Comparison of ENCODE assay signal across 18 cellular contexts in the genomic region with DNA sequence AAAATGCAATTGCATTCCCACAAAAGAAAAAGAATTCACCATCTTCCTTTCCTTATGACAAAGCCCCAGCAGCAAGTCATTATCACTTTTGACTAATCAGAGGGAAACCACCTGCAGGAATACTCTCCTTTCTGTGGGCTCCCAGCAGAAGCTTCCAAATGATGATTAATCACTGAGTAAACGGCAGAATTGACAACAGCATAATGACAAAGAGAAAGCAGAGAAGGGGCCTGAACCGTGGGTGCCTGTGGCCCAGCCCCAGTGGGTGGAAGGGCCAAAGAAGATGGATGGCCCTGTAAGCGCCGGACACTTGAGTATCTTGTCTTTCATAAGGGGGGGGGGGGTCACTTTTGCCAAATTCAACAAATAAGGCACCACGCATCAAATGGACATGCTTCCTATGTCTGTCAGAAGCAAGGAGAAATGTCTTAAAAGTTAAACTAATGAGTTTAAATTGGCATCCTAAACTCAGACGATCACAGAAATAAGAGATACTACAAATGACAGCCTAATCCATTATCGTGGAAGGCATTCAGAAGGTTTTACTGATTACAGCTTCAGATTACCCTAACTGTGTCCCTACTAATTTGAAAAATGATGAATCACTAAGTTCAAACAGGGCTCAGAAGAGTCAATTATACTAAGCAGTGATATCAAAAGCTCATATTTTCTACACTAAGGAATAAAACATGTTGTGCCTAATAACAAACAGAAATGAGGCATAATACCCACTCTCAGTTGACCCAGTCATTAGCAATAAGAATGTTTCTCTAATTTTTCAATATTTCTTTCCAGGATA.
DNase-seq lines count a peak whose midpoint lies in the region; ATAC-seq lines count a peak whose summit lies in the region.
"Had no signal": no experiment of that assay in that cellular context is flagged by ENCODE, and none has a peak within 500 bp of the region (broad histone marks: within the 10 kb centered on the region; RNA-seq: fewer than 3 reads in every experiment).

No MANE protein-coding gene starts in this region.

- peaks cover 3 to 7% of the 10 kb centered on the region in 2 donors for H3K9me3 Mint-ChIP-seq in activated naive CD4-positive, alpha-beta T cell treated with anti-CD3 and anti-CD28 coated beads, Interleukin-2, amount 50 U/mL, for 72 hours
- H3K9me3 Mint-ChIP-seq: T-helper 1 cell treated with Interleukin-12 subunit alpha and Interleukin-12 subunit beta and Interleukin-4 antibody, amounts not matched to agents 30 μg/mL and 1 μg/mL, for 36 hours had no signal

- DNase-seq in activated CD8-positive, alpha-beta memory T cell treated with anti-CD3 and anti-CD28 coated beads, Interleukin-2, amount 50 U/mL, for 48 hours = peak; percentile 61
- DNase-seq in activated CD8-positive, alpha-beta memory T cell treated with anti-CD3 and anti-CD28 coated beads, Interleukin-2, amount 50 U/mL, for 4 hours = no peak
- peak; percentile 10 for DNase-seq in M059J (ENCODE audit: low read depth)
- peak in 1 of 2 donors; percentile 12 for DNase-seq in activated naive CD4-positive, alpha-beta T cell treated with anti-CD3 and anti-CD28 coated beads, Interleukin-2, amount 50 U/mL, for 72 hours (ENCODE audit: low spot score in 2 of 2)
- DNase-seq in stimulated activated CD4-positive, alpha-beta T cell treated with anti-CD3 and anti-CD28 coated beads, Interleukin-4, amount 100 ng/mL, for 24 hours = peak; percentile 45
- DNase-seq in substantia nigra (lab: John Stamatoyannopoulos, UW) = no peak
- no peak for DNase-seq in NCI-H187 treated with DMSO at 0.1 percent for 48 hours (lab: John Stamatoyannopoulos, UW)
- DNase-seq in superior temporal gyrus (ENCODE audit: extremely low spot score) = no peak
- DNase-seq: amygdala, EL, hippocampal formation, NCI-H345, posterior cingulate gyrus, upper lobe of right lung had no signal

- no peak overlapping the region for H3K27ac ChIP-seq in substantia nigra (ENCODE audit: low read depth, low read length, poor library complexity, severe bottlenecking)
- H3K27ac ChIP-seq: upper lobe of right lung had no signal

- peak; percentile 96 to 99 for ATAC-seq in activated naive CD4-positive, alpha-beta T cell treated with anti-CD3 and anti-CD28 coated beads, Interleukin-2, amount 50 U/mL, for 72 hours
- ATAC-seq: HepG2, Panc1, upper lobe of right lung had no signal

- H3K27ac Mint-ChIP-seq in activated naive CD4-positive, alpha-beta T cell treated with anti-CD3 and anti-CD28 coated beads, Interleukin-2, amount 50 U/mL, for 72 hours = no peak overlapping the region
- H3K27ac Mint-ChIP-seq: B cell; T-helper 1 cell treated with Interleukin-12 subunit alpha and Interleukin-12 subunit beta and Interleukin-4 antibody, amounts not matched to agents 30 μg/mL and 1 μg/mL, for 36 hours had no signal

- H3K36me3 Mint-ChIP-seq in activated naive CD4-positive, alpha-beta T cell treated with anti-CD3 and anti-CD28 coated beads, Interleukin-2, amount 50 U/mL, for 72 hours = no peaks in the 10 kb centered on the region

Comparison
In these comparisons a context has a peak if more than half of its experiments do, and no peak if none do; other contexts are left out.
1. DNase-seq: peak in activated CD8-positive, alpha-beta memory T cell treated with anti-CD3 and anti-CD28 coated beads, Interleukin-2, amount 50 U/mL, for 48 hours (single experiment), M059J (single experiment) and stimulated activated CD4-positive, alpha-beta T cell treated with anti-CD3 and anti-CD28 coated beads, Interleukin-4, amount 100 ng/mL, for 24 hours (single experiment); none in activated CD8-positive, alpha-beta memory T cell treated with anti-CD3 and anti-CD28 coated beads, Interleukin-2, amount 50 U/mL, for 4 hours (single experiment), substantia nigra (0 of 49), NCI-H187 treated with DMSO at 0.1 percent for 48 hours (single experiment) and superior temporal gyrus (single experiment).